Comparison of ENCODE assay signal across 15 cellular contexts in the genomic region with DNA sequence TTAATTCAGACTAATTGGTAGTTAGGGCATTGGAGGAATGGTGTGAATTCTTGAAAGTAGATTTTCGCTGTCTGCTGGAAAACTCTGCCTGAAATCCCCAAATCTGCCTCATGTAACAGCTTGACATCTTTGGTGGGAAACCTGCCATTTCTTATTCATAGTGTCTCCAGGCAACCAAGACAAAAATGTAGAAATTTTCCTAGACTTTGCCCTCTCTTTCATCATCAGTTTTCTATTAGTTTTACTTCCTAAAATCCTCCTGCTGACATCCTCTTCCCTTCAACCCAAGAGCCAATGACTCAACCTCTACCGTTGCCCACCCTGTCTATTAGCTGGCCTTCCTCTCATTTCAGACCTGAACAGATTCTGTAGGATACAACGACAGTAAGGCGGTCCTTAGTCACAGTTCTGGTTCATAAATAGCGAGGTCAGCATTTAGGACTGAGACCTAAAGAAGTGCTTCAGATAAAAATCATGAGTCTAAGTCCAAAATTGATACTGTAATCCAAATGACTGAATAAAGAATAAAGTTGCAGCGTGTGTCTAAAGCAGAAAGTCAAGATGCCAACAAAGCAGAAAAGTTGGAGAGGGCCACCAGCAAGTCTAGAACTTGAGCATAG.
A peak's percentile ranks its signal among the peaks of the same experiment; 100 is the strongest.
DNase-seq lines count a peak whose midpoint lies in the region; ATAC-seq and TF ChIP-seq lines count a peak whose summit lies in the region.
"Had no signal": no experiment of that assay in that cellular context is flagged by ENCODE, and none has a peak within 500 bp of the region (broad histone marks: within the 10 kb centered on the region; RNA-seq: fewer than 3 reads in every experiment).

No MANE protein-coding gene starts in this region.

- peak; percentile 70 for ATAC-seq in Right ventricle myocardium superior (ENCODE audit: poor library complexity)
- ATAC-seq in GM19452 (IDR thresholded peaks at IDR 0.05; ENCODE audit: unreplicated experiment), result no peak
- ATAC-seq: HCT116, T-cell had no signal

- DNase-seq in Right ventricle myocardium superior, result no peak
- no peak for DNase-seq in right atrium auricular region (ENCODE audit: low spot score)
- DNase-seq in amniotic epithelial cell (ENCODE audit: low read depth), result peak; percentile 40
- DNase-seq in hepatic stellate cell (ENCODE audit: low spot score), result peak; percentile 19
- no peak for DNase-seq in stimulated activated CD4-positive, alpha-beta T cell treated with anti-CD3 and anti-CD28 coated beads, Interleukin-4, amount 100 ng/mL, for 24 hours
- DNase-seq in kidney glomerular epithelial cell (lab: John Stamatoyannopoulos, UW), result no peak
- DNase-seq in stimulated activated CD4-positive, alpha-beta T cell treated with anti-CD3 and anti-CD28 coated beads, Interleukin-12 subunit alpha, Interleukin-12 subunit beta, amount 100 ng/mL, for 4 hours, result no peak
- DNase-seq: ACHN; activated CD4-positive, alpha-beta T cell treated with anti-CD3 and anti-CD28 coated beads, Interleukin-2, amount 10 ng/mL, durations not matched to agents 7 days and 5 days; activated gamma-delta T cell; cortex of kidney; NCI-H526 treated with DMSO at 0.1 percent for 48 hours; T-cell had no signal

- peak overlapping the region in 1 of 2 donors; percentile 50 for H3K27ac ChIP-seq in right atrium auricular region

- TF ChIP-seq CTCF in right atrium auricular region (IDR thresholded peaks at IDR 0.05), result no peak

- H3K4me3 ChIP-seq in right atrium auricular region, result no peak overlapping the region

- no peaks in the 10 kb centered on the region for H3K4me1 ChIP-seq in right atrium auricular region

- no peaks in the 10 kb centered on the region for H3K36me3 ChIP-seq in right atrium auricular region

- H3K27me3 ChIP-seq in right atrium auricular region, result no peaks in the 10 kb centered on the region

- no peaks in the 10 kb centered on the region for H3K9me3 ChIP-seq in right atrium auricular region

- intact Hi-C loops in Right ventricle myocardium superior (cut with DNase I), result no loop called here

Comparison
In these comparisons a context has a peak if more than half of its experiments do, and no peak if none do; other contexts are left out.
1. DNase-seq: peak in amniotic epithelial cell (single experiment) and hepatic stellate cell (single experiment); none in Right ventricle myocardium superior (single experiment), right atrium auricular region (single experiment), stimulated activated CD4-positive, alpha-beta T cell treated with anti-CD3 and anti-CD28 coated beads, Interleukin-4, amount 100 ng/mL, for 24 hours (single experiment), kidney glomerular epithelial cell (single experiment) and stimulated activated CD4-positive, alpha-beta T cell treated with anti-CD3 and anti-CD28 coated beads, Interleukin-12 subunit alpha, Interleukin-12 subunit beta, amount 100 ng/mL, for 4 hours (single experiment).